In the genomic region with DNA sequence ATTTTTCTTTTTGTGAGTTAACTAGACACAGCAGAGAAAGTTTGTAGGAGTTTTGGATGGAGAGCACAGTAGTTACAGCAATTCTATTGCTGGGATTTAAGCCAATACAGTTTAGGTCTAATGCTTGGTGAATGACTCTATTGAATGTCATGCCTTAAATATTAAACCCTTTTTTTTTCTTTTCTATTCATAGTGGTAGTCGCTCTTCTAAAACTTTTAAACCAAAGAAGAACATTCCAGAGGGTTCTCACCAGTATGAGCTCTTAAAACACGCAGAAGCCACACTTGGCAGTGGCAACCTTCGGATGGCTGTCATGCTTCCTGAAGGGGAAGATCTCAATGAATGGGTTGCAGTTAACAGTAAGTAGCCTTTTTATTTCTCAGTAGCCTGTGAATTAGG, we compare ENCODE assay signal across 17 cellular contexts. TPM values are rescaled to one million over a fixed set of nuclear protein-coding genes. Genes with fewer than 3 reads are reported as not detected.
A peak's percentile ranks its signal among the peaks of the same experiment; 100 is the strongest.
DNase-seq lines count a peak whose midpoint lies in the region; ATAC-seq and TF ChIP-seq lines count a peak whose summit lies in the region.
"Had no signal": no experiment of that assay in that cellular context is flagged by ENCODE, and none has a peak within 500 bp of the region (broad histone marks: within the 10 kb centered on the region; RNA-seq: fewer than 3 reads in every experiment).

No MANE protein-coding gene starts in this region.

- in situ Hi-C loops in brain microvascular endothelial cell (cut with HindIII; ENCODE audit: low pct_ligation_motif_present, low sequenced_read_pairs) = no loop called here

- intact Hi-C loops in colonic mucosa (cut with DNase I) = no loop called here

- H3K4me1 Mint-ChIP-seq in stimulated activated memory B cell treated with anti-CD40 and anti-IgM and Interleukin-4, amounts not matched to agents 10 μg/mL and 1 μg/mL and 100 μg/mL, for 72 hours = peaks cover 6% of the 10 kb centered on the region
- H3K4me1 Mint-ChIP-seq in activated T-cell treated with anti-CD3 and anti-CD28 coated beads, Interleukin-2, amount 50 U/mL, for 4 hours (ENCODE audit: low read depth) = no peaks in the 10 kb centered on the region

- H3K27me3 ChIP-seq in ACC112 (ENCODE audit: insufficient read depth, low read length) (no peaks in the 10 kb centered on the region), brain microvascular endothelial cell (replicated peaks) (no peaks in the 10 kb centered on the region), colonic mucosa (no peaks in the 10 kb centered on the region)
- H3K27me3 ChIP-seq: heart right ventricle, spleen had no signal

- H3K4me3 Mint-ChIP-seq in stimulated activated memory B cell treated with anti-CD40 and anti-IgM and Interleukin-4, amounts not matched to agents 10 μg/mL and 1 μg/mL and 100 μg/mL, for 72 hours = no peak overlapping the region
- H3K4me3 Mint-ChIP-seq in activated T-cell treated with anti-CD3 and anti-CD28 coated beads, Interleukin-2, amount 50 U/mL, for 4 hours = no peak overlapping the region

- H3K36me3 Mint-ChIP-seq in stimulated activated memory B cell treated with anti-CD40 and anti-IgM and Interleukin-4, amounts not matched to agents 10 μg/mL and 1 μg/mL and 100 μg/mL, for 72 hours = peaks cover 3% of the 10 kb centered on the region
- H3K36me3 Mint-ChIP-seq in activated T-cell treated with anti-CD3 and anti-CD28 coated beads, Interleukin-2, amount 50 U/mL, for 4 hours (ENCODE audit: insufficient read depth) = peaks cover 6% of the 10 kb centered on the region

- H3K9me3 ChIP-seq in colonic mucosa = no peaks in the 10 kb centered on the region
- H3K9me3 ChIP-seq: heart right ventricle, spleen had no signal

- H3K4me3 ChIP-seq in ACC112 (ENCODE audit: low read depth, low read length) (no peak overlapping the region), brain microvascular endothelial cell (ENCODE audit: low read depth, low read length) (no peak overlapping the region), colonic mucosa (no peak overlapping the region)
- H3K4me3 ChIP-seq: heart right ventricle, spleen had no signal

- H3K27me3 Mint-ChIP-seq in stimulated activated memory B cell treated with anti-CD40 and anti-IgM and Interleukin-4, amounts not matched to agents 10 μg/mL and 1 μg/mL and 100 μg/mL, for 72 hours = no peaks in the 10 kb centered on the region
- no peaks in the 10 kb centered on the region for H3K27me3 Mint-ChIP-seq in activated T-cell treated with anti-CD3 and anti-CD28 coated beads, Interleukin-2, amount 50 U/mL, for 4 hours (ENCODE audit: low read depth)

- peaks cover 15% of the 10 kb centered on the region for H3K79me2 ChIP-seq in ACC112 (ENCODE audit: control insufficient read depth, insufficient read depth, low read length, unreplicated experiment)
- H3K79me2 ChIP-seq: parathyroid adenoma had no signal

- no peaks in the 10 kb centered on the region for H3K9me3 Mint-ChIP-seq in stimulated activated memory B cell treated with anti-CD40 and anti-IgM and Interleukin-4, amounts not matched to agents 10 μg/mL and 1 μg/mL and 100 μg/mL, for 72 hours
- H3K9me3 Mint-ChIP-seq in activated T-cell treated with anti-CD3 and anti-CD28 coated beads, Interleukin-2, amount 50 U/mL, for 4 hours = no peaks in the 10 kb centered on the region

- no peak for ATAC-seq in stimulated activated memory B cell treated with anti-CD40 and anti-IgM and Interleukin-4, amounts not matched to agents 10 μg/mL and 1 μg/mL and 100 μg/mL, for 72 hours
- ATAC-seq in activated T-cell treated with anti-CD3 and anti-CD28 coated beads, Interleukin-2, amount 50 U/mL, for 4 hours = no peak
- ATAC-seq in GM18511 (IDR thresholded peaks at IDR 0.05; ENCODE audit: unreplicated experiment) = no peak
- ATAC-seq: heart right ventricle; Panc1; stimulated activated naive CD8-positive, alpha-beta T cell treated with anti-CD3 and anti-CD28 coated beads, Interleukin-15, Interleukin-2, amounts not matched to agents 100 U/mL and 50 U/mL, for 24 hours had no signal

- TF ChIP-seq CTCF in brain microvascular endothelial cell (IDR thresholded peaks at IDR 0.05; ENCODE audit: low read depth, low read length, missing control alignments) (no peak), colonic mucosa (IDR thresholded peaks at IDR 0.05) (no peak)

- no peak overlapping the region for H3K9ac ChIP-seq in colonic mucosa (ENCODE audit: low read depth in 2 of 2, low read length in 2 of 2)
- H3K9ac ChIP-seq: parathyroid adenoma had no signal

- no peak overlapping the region for H2AFZ ChIP-seq in ACC112 (ENCODE audit: low read length, unreplicated experiment)
- H2AFZ ChIP-seq: parathyroid adenoma had no signal

- DNase-seq in HS-27A (ENCODE audit: low read depth) (peak; percentile 47), brain microvascular endothelial cell (peak; percentile 69), iris pigment epithelial cell (ENCODE audit: low read depth) (peak; percentile 83), colonic mucosa (no peak)
- no peak for DNase-seq in activated T-cell treated with anti-CD3 and anti-CD28 coated beads, Interleukin-2, amount 50 U/mL, for 4 hours
- DNase-seq: activated effector memory CD4-positive, alpha-beta T cell treated with Interleukin-2 at 50 U/mL for 16 hours; heart right ventricle; NCI-H2081 treated with DMSO at 0.1 percent for 48 hours; NCI-H69; spleen; stimulated activated naive CD8-positive, alpha-beta T cell treated with anti-CD3 and anti-CD28 coated beads, Interleukin-15, Interleukin-2, amounts not matched to agents 100 U/mL and 50 U/mL, for 24 hours had no signal

- H3K27ac ChIP-seq in ACC112 (ENCODE audit: low read depth, low read length) = peak overlapping the region; percentile 36
- H3K27ac ChIP-seq in brain microvascular endothelial cell = peak overlapping the region; percentile 41
- H3K27ac ChIP-seq in colonic mucosa = no peak overlapping the region
- H3K27ac ChIP-seq: 22Rv1, heart right ventricle, parathyroid adenoma had no signal

- H3K4me1 ChIP-seq in ACC112 (ENCODE audit: control insufficient read depth, insufficient read depth, low read length, unreplicated experiment) (peaks cover 7% of the 10 kb centered on the region), colonic mucosa (no peaks in the 10 kb centered on the region)
- H3K4me1 ChIP-seq: parathyroid adenoma had no signal

- peaks cover 5% of the 10 kb centered on the region; the same call in 1 of the 2 replicates for H3K36me3 ChIP-seq in ACC112 (ENCODE audit: insufficient read depth, low read length)
- no peaks in the 10 kb centered on the region for H3K36me3 ChIP-seq in brain microvascular endothelial cell (replicated peaks)
- no peaks in the 10 kb centered on the region for H3K36me3 ChIP-seq in colonic mucosa

- no peak overlapping the region for H3K27ac Mint-ChIP-seq in stimulated activated memory B cell treated with anti-CD40 and anti-IgM and Interleukin-4, amounts not matched to agents 10 μg/mL and 1 μg/mL and 100 μg/mL, for 72 hours

RNA-seq across cellular contexts. Expression of a gene that starts 34.8 kb away (rescaled TPM):
- 10 to 100 TPM; 15.0 to 19.1 TPM for total RNA-seq in colonic mucosa
- 10 to 100 TPM; 16.7 to 22.0 (median 17.2) TPM for total RNA-seq in activated T-cell treated with anti-CD3 and anti-CD28 coated beads, Interleukin-2, amount 50 U/mL, for 4 hours

RNA-seq across cellular contexts. Expression of a gene that starts 56.5 kb away (rescaled TPM):
- total RNA-seq in colonic mucosa = 10 to 100 TPM; 11.0 to 15.6 TPM
- 10 to 100 TPM; 15.9 to 18.5 (median 17.2) TPM for total RNA-seq in activated T-cell treated with anti-CD3 and anti-CD28 coated beads, Interleukin-2, amount 50 U/mL, for 4 hours

Comparison
In these comparisons a context has a peak if more than half of its experiments do, and no peak if none do; other contexts are left out.
1. DNase-seq: peak in HS-27A (single experiment), brain microvascular endothelial cell (single experiment) and iris pigment epithelial cell (single experiment); none in colonic mucosa (single experiment) and activated T-cell treated with anti-CD3 and anti-CD28 coated beads, Interleukin-2, amount 50 U/mL, for 4 hours (single experiment).